9 cellular contexts compared by ENCODE assay signal in the genomic region with DNA sequence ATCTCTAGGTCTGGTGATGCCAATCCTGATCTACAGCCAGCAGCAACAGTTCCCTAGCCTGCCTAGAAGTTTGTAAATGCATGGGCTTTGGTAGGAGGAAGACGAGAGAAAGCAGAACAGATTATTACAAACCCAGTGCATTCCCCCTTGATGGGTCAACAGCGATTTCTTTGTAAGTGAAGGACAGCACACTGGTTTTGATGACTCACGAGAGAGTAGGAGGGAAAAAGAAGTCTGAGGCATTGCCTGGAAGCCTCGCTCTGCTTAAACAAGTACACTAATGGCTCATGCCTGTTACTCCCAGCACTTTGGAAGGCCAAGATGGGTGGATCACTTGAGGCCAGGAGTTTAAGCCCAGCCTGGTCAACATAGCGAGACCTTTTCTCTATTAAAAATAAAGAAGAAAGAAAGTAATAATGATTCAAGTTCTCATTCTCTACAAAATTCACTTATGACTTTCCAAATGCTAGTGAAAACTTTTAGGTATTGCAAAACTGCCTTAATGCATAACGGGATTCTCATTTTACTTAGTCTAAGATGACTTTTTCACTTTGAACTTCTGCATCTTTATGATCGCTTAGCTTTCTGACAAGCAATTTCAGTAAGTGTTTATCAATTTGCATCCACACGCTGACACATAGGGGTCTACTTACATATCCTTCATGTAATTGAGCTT. TPM values are rescaled to one million over a fixed set of nuclear protein-coding genes. Genes with fewer than 3 reads are reported as not detected.
A peak's percentile ranks its signal among the peaks of the same experiment; 100 is the strongest.
DNase-seq lines count a peak whose midpoint lies in the region; ATAC-seq and TF ChIP-seq lines count a peak whose summit lies in the region.
"Had no signal": no experiment of that assay in that cellular context is flagged by ENCODE, and none has a peak within 500 bp of the region (broad histone marks: within the 10 kb centered on the region; RNA-seq: fewer than 3 reads in every experiment).

No MANE protein-coding gene starts in this region.

- H3K27ac ChIP-seq in heart left ventricle: peak overlapping the region in 5 of 12 donors; percentile 3 to 26 (median 21)
- H3K27ac ChIP-seq: VCaP had no signal

- no peaks in the 10 kb centered on the region for H3K27me3 ChIP-seq in heart left ventricle

- no peak overlapping the region for H3K4me3 ChIP-seq in heart left ventricle

- peak; percentile 95 for DNase-seq in HCEC 1CT
- peak; percentile 43 for DNase-seq in T1000 (lab: John Stamatoyannopoulos, UW)
- peak in 3 of 5 donors; percentile 23 to 42 (median 26) for DNase-seq in heart left ventricle
- DNase-seq in stimulated activated effector memory CD8-positive, alpha-beta T cell treated with anti-CD3 and anti-CD28 coated beads, Interleukin-12 subunit alpha, Interleukin-12 subunit beta, amount 100 ng/mL, for 72 hours (ENCODE audit: low spot score in 2 of 2): peak in 1 of 2 donors; percentile 52
- DNase-seq in NCI-H2081 treated with DMSO at 0.1 percent for 48 hours (lab: John Stamatoyannopoulos, UW): no peak
- DNase-seq in GM19238 (ENCODE audit: insufficient read length, low spot score): no peak

- H3K9me3 Mint-ChIP-seq in stimulated activated effector memory CD8-positive, alpha-beta T cell treated with anti-CD3 and anti-CD28 coated beads, Interleukin-12 subunit alpha, Interleukin-12 subunit beta, amount 100 ng/mL, for 72 hours: no peaks in the 10 kb centered on the region

- no peaks in the 10 kb centered on the region for H3K9me3 ChIP-seq in heart left ventricle

- H3K4me3 Mint-ChIP-seq in stimulated activated effector memory CD8-positive, alpha-beta T cell treated with anti-CD3 and anti-CD28 coated beads, Interleukin-12 subunit alpha, Interleukin-12 subunit beta, amount 100 ng/mL, for 72 hours: no peak overlapping the region

- no peaks in the 10 kb centered on the region for H3K36me3 Mint-ChIP-seq in stimulated activated effector memory CD8-positive, alpha-beta T cell treated with anti-CD3 and anti-CD28 coated beads, Interleukin-12 subunit alpha, Interleukin-12 subunit beta, amount 100 ng/mL, for 72 hours

- H3K4me1 ChIP-seq in heart left ventricle: peaks cover 0 to 37% (median 16%) of the 10 kb centered on the region in 12 donors

- H3K27ac Mint-ChIP-seq in stimulated activated effector memory CD8-positive, alpha-beta T cell treated with anti-CD3 and anti-CD28 coated beads, Interleukin-12 subunit alpha, Interleukin-12 subunit beta, amount 100 ng/mL, for 72 hours: no peak overlapping the region

- TF ChIP-seq CTCF in heart left ventricle (IDR thresholded peaks at IDR 0.05): no peak

- peak; percentile 51 to 92 (median 73) for ATAC-seq in heart left ventricle
- ATAC-seq in stimulated activated effector memory CD8-positive, alpha-beta T cell treated with anti-CD3 and anti-CD28 coated beads, Interleukin-12 subunit alpha, Interleukin-12 subunit beta, amount 100 ng/mL, for 72 hours: peak; percentile 80
- no peak for ATAC-seq in HG02678 (IDR thresholded peaks at IDR 0.05; ENCODE audit: unreplicated experiment)
- ATAC-seq in GM19395 (IDR thresholded peaks at IDR 0.05; ENCODE audit: unreplicated experiment): no peak

- peaks cover 28% of the 10 kb centered on the region for H3K4me1 Mint-ChIP-seq in stimulated activated effector memory CD8-positive, alpha-beta T cell treated with anti-CD3 and anti-CD28 coated beads, Interleukin-12 subunit alpha, Interleukin-12 subunit beta, amount 100 ng/mL, for 72 hours

- intact Hi-C loops in heart left ventricle (cut with DNase I): loop anchor here in 8 of 10 donors (5.0 to 10.0 kb wide), 10 partner anchors 42 to 435 kb away; a partner anchor contains a TSS

- TF ChIP-seq POLR2A in heart left ventricle (IDR thresholded peaks at IDR 0.05): no peak

- 78 to 84% (median 79%) methylated on average over 8 of the region's 8 CpGs for WGBS in heart left ventricle, 4 donors

- H3K36me3 ChIP-seq in heart left ventricle: no peaks in the 10 kb centered on the region

RNA-seq across cellular contexts. Expression of a gene that starts 47.7 kb away (rescaled TPM):
- total RNA-seq in heart left ventricle: 10 to 100 TPM in 6 of 9 donors, 1 to 10 TPM in 3; 9.0 to 14.3 (median 10.2) TPM
- 1 to 10 TPM; 4.5 to 8.0 TPM for polyA plus RNA-seq in heart left ventricle

Comparison
In these comparisons a context has a peak if more than half of its experiments do, and no peak if none do; other contexts are left out.
1. DNase-seq: peak in HCEC 1CT (single experiment), T1000 (single experiment) and heart left ventricle (3 of 5); none in NCI-H2081 treated with DMSO at 0.1 percent for 48 hours (single experiment) and GM19238 (single experiment).
2. ATAC-seq: peak in heart left ventricle (4 of 4) and stimulated activated effector memory CD8-positive, alpha-beta T cell treated with anti-CD3 and anti-CD28 coated beads, Interleukin-12 subunit alpha, Interleukin-12 subunit beta, amount 100 ng/mL, for 72 hours (single experiment); none in HG02678 (single experiment) and GM19395 (single experiment).